ENCODE assay signal across 8 cellular contexts in the genomic region with DNA sequence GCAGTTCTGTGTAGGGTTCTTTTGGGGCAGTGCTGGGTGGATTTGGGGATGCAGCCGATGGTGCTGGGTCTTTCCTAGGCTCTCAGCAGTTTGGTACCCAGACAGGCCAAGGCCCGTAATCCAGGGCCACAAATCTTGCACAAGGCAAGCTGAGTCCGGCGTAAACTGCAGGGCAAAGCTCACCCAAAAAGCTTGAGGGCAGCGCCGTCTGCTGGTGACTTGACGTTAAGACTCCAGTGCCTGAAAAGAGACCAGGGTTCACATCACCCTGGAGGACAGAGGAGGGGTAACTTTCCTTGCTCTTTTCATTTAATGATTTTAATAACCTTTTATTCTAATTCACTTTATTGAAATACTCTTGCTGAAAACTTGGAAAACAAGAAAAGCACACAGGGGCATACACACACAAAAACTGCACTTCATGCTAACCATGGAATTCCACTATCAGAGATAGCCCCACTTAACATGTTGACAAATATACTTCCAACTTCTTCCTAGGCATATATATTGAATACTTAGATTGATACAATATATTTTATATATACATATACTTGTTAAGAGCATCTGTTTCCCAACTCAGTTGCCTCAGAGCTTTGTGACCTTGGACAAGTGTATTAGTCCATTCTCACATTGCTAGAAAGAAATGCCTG. TPM values are rescaled to one million over a fixed set of nuclear protein-coding genes. Genes with fewer than 3 reads are reported as not detected.
DNase-seq lines count a peak whose midpoint lies in the region; ATAC-seq, FAIRE-seq and TF ChIP-seq lines count a peak whose summit lies in the region.

No MANE protein-coding gene starts in this region.

- no peak overlapping the region for H3K4me2 ChIP-seq in trophoblast cell (ENCODE audit: low read length)

- no peak overlapping the region for H4K8ac ChIP-seq in trophoblast cell (ENCODE audit: low read depth, low read length)

- ATAC-seq in GM18517 (IDR thresholded peaks at IDR 0.05; ENCODE audit: unreplicated experiment) (peak; percentile 61), upper lobe of left lung (ENCODE audit: low FRiP score in 2 of 2) (peak; percentile 82 to 87)

- H4K12ac ChIP-seq in trophoblast cell (ENCODE audit: low read depth, low read length), result no peak overlapping the region

- no peak overlapping the region for H3K4me3 Mint-ChIP-seq in glutamatergic neuron (ENCODE audit: unreplicated experiment)

- H3K9ac ChIP-seq in trophoblast cell (ENCODE audit: low read length), result no peak overlapping the region

- no peak for TF ChIP-seq EP300 in upper lobe of left lung (IDR thresholded peaks at IDR 0.05)

- no peak overlapping the region for H3K23ac ChIP-seq in trophoblast cell (ENCODE audit: low read length)

- no peak overlapping the region for H4K91ac ChIP-seq in trophoblast cell (ENCODE audit: low read depth, low read length)

- TF ChIP-seq POLR2A in upper lobe of left lung (IDR thresholded peaks at IDR 0.05), result no peak

- no peaks in the 10 kb centered on the region for H3K79me1 ChIP-seq in trophoblast cell (ENCODE audit: low read length)

- no peak overlapping the region for H3K4ac ChIP-seq in trophoblast cell (ENCODE audit: low read depth, low read length)

- peaks cover 10% of the 10 kb centered on the region for H3K36me3 Mint-ChIP-seq in glutamatergic neuron (ENCODE audit: unreplicated experiment)

- no peak overlapping the region for H3K14ac ChIP-seq in trophoblast cell (ENCODE audit: low read length)

- FAIRE-seq in A204.1 (lab: Jason Lieb, UNC), result peak; percentile 77

- no peaks in the 10 kb centered on the region for H3K4me1 Mint-ChIP-seq in glutamatergic neuron (ENCODE audit: low read depth, unreplicated experiment)

- H3K9me3 Mint-ChIP-seq in glutamatergic neuron (ENCODE audit: unreplicated experiment), result peaks cover 5% of the 10 kb centered on the region

- no peak overlapping the region for H2BK120ac ChIP-seq in trophoblast cell (ENCODE audit: insufficient read depth, low read length, poor library complexity)

- no peaks in the 10 kb centered on the region for H3K27me3 ChIP-seq in trophoblast cell (ENCODE audit: insufficient read depth, low read length)
- H3K27me3 ChIP-seq in upper lobe of left lung, result no peaks in the 10 kb centered on the region

- H3K27ac ChIP-seq in trophoblast cell (ENCODE audit: low read depth, low read length) (no peak overlapping the region), upper lobe of left lung (no peak overlapping the region)

- H3K4me1 ChIP-seq in trophoblast cell (ENCODE audit: control insufficient read depth in 1 of 2, insufficient read depth in 2 of 2, low read length in 2 of 2), result no peaks in the 10 kb centered on the region
- H3K4me1 ChIP-seq in upper lobe of left lung, result no peaks in the 10 kb centered on the region

- TF ChIP-seq CTCF in glutamatergic neuron (IDR thresholded peaks at IDR 0.05; ENCODE audit: partially characterized antibody, unreplicated experiment) (peak; percentile 98), upper lobe of left lung (IDR thresholded peaks at IDR 0.05) (peak; percentile 88 to 97 (median 92))

- H3K4me3 ChIP-seq in trophoblast cell (ENCODE audit: low read depth, low read length), result no peak overlapping the region
- no peak overlapping the region for H3K4me3 ChIP-seq in upper lobe of left lung

- peak; percentile 53 for DNase-seq in NCI-H1092 (lab: John Stamatoyannopoulos, UW)
- peak; percentile 74 for DNase-seq in SKM-1 (lab: John Stamatoyannopoulos, UW; ENCODE audit: unreplicated experiment)
- DNase-seq in activated naive CD4-positive, alpha-beta T cell treated with anti-CD3 and anti-CD28 coated beads, Interleukin-2, amount 50 U/mL, for 16 hours, result peak; percentile 71
- DNase-seq in glutamatergic neuron, result peak; percentile 89
- DNase-seq in trophoblast cell, result peak; percentile 66 to 90
- DNase-seq in upper lobe of left lung, result peak in 1 of 2 donors; percentile 79

- H3K36me3 ChIP-seq in trophoblast cell (ENCODE audit: control insufficient read depth in 1 of 2, insufficient read depth in 2 of 2, low read length in 2 of 2), result no peaks in the 10 kb centered on the region
- H3K36me3 ChIP-seq in upper lobe of left lung, result no peaks in the 10 kb centered on the region

- no peak overlapping the region for H3K18ac ChIP-seq in trophoblast cell (ENCODE audit: low read length)

- H2AK5ac ChIP-seq in trophoblast cell (ENCODE audit: low read length), result no peak overlapping the region

- no peaks in the 10 kb centered on the region for H3K79me2 ChIP-seq in trophoblast cell (ENCODE audit: control insufficient read depth, insufficient read depth, low read length, poor library complexity)

- H3K9me3 ChIP-seq in trophoblast cell (ENCODE audit: insufficient read depth, low read depth, low read length) (no peaks in the 10 kb centered on the region), upper lobe of left lung (no peaks in the 10 kb centered on the region)

- peaks cover 4% of the 10 kb centered on the region for H3K27me3 Mint-ChIP-seq in glutamatergic neuron (ENCODE audit: unreplicated experiment)

- H3K27ac Mint-ChIP-seq in glutamatergic neuron (ENCODE audit: unreplicated experiment), result no peak overlapping the region

- H2BK5ac ChIP-seq in trophoblast cell (ENCODE audit: low read depth, low read length, poor library complexity), result no peak overlapping the region

- no peak overlapping the region for H2BK12ac ChIP-seq in trophoblast cell (ENCODE audit: low read length)

- H2AFZ ChIP-seq in trophoblast cell (ENCODE audit: insufficient read depth, low read length, poor library complexity), result no peak overlapping the region

- no CpG with 5 or more reads among the region's 7 CpGs for WGBS in trophoblast cell (ENCODE audit: extremely low coverage, insufficient coverage, insufficient read length)
- WGBS in upper lobe of left lung, 2 donors, result 10 to 14% methylated on average over 7 of the region's 7 CpGs

RNA-seq across cellular contexts. Expression of gene CNGA3, which starts 38.9 kb away (rescaled TPM):
- total RNA-seq in glutamatergic neuron (ENCODE audit: unreplicated experiment), result 7.6 TPM
- not detected in 2 replicates for polyA plus RNA-seq in trophoblast cell (2013)
- 1 to 10 TPM in 1 of 6 donors, under 1 TPM in 3, not detected in 2; 0.22 to 1.0 (median 0.75) TPM for total RNA-seq in upper lobe of left lung

RNA-seq across cellular contexts. Expression of gene INPP4A, which starts 59.5 kb away (rescaled TPM):
- 54.5 TPM for total RNA-seq in glutamatergic neuron (ENCODE audit: unreplicated experiment)
- polyA plus RNA-seq in trophoblast cell (2013), result 16.3 TPM in 2 replicates
- 10 to 100 TPM; 23.3 to 93.2 (median 36.5) TPM for total RNA-seq in upper lobe of left lung
